In the genomic region with DNA sequence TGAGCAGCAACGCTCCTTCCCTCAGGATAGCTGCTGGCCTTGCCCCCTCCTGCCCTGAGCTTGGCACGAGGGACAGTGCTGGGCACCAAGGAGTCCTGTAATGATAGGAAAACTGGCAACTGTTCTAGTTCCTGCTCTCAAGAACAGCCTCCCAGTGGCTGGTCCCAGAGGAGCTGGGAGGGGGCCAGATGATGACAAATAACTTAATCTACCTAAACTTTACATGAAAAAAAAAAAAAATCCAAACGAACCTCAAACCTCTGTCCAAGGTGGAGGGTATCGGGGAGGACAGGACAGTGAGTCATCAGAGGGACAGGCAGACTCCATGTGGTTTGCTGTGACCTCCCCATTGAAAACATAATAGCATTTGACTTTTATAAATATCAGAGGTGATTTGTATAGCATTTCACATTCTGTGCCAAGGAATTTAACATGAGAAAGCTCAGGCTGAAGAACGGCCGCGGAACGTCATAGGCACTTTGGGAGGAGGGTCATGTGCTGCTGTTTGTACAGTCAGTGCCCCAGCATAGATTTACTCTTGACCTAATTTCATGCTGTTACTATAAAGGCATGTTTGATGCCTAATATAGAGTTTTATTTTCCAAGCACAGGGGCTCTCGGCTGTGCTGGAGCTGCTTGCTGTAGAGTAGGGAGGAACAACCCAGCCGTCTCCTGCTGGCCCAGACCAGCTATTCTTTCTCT, we compare ENCODE assay signal across 10 cellular contexts.
A peak's percentile ranks its signal among the peaks of the same experiment; 100 is the strongest.
DNase-seq lines count a peak whose midpoint lies in the region; ATAC-seq and TF ChIP-seq lines count a peak whose summit lies in the region.
"Had no signal": no experiment of that assay in that cellular context is flagged by ENCODE, and none has a peak within 500 bp of the region (broad histone marks: within the 10 kb centered on the region; RNA-seq: fewer than 3 reads in every experiment).

No MANE protein-coding gene starts in this region.

- peaks cover 3% of the 10 kb centered on the region for H3K27me3 ChIP-seq in AG04450 (ENCODE audit: control insufficient read depth, insufficient read depth, low read length)
- H3K27me3 ChIP-seq in Peyer's patch, result no peaks in the 10 kb centered on the region
- H3K27me3 ChIP-seq in osteoblast (ENCODE audit: insufficient read depth, low read length), result no peaks in the 10 kb centered on the region

- CTCF ChIA-PET in AG04450 (lab: Charles Lee), result interaction anchor here (0.6 to 1.3 kb wide), 2 partner anchors 11 to 63 kb away, joined by 3 to 4 read pairs; no protein-coding TSS in a partner anchor

- ATAC-seq in HG02642 (IDR thresholded peaks at IDR 0.05; ENCODE audit: poor library complexity, unreplicated experiment) (no peak), GM21786 (IDR thresholded peaks at IDR 0.05; ENCODE audit: unreplicated experiment) (no peak)

- H3K79me2 ChIP-seq in osteoblast (ENCODE audit: insufficient read depth, low read length), result no peaks in the 10 kb centered on the region

- no peaks in the 10 kb centered on the region for H4K20me1 ChIP-seq in osteoblast (ENCODE audit: insufficient read depth, low read length)

- no peak for TF ChIP-seq CTCF in AG04450 (IDR thresholded peaks at IDR 0.05; ENCODE audit: low read depth, low read length)
- no peak for TF ChIP-seq CTCF in Peyer's patch (IDR thresholded peaks at IDR 0.05)
- TF ChIP-seq CTCF in fibroblast of pulmonary artery (IDR thresholded peaks at IDR 0.05; ENCODE audit: low read length, missing control alignments), result no peak
- TF ChIP-seq CTCF in osteoblast (IDR thresholded peaks at IDR 0.05; ENCODE audit: extremely low read depth, low read depth, low read length), result no peak

- no peaks in the 10 kb centered on the region for H3K9me3 ChIP-seq in AG04450 (ENCODE audit: control insufficient read depth, insufficient read depth, low read length)
- no peaks in the 10 kb centered on the region for H3K9me3 ChIP-seq in Peyer's patch
- no peaks in the 10 kb centered on the region for H3K9me3 ChIP-seq in osteoblast (ENCODE audit: low read depth, low read length)

- H3K4me2 ChIP-seq in osteoblast (ENCODE audit: insufficient read depth, low read length), result peak overlapping the region; percentile 34

- no peak overlapping the region for H3K27ac ChIP-seq in AG04450 (ENCODE audit: low read depth, low read length)
- peak overlapping the region; percentile 57 to 85 (median 69) for H3K27ac ChIP-seq in Peyer's patch
- no peak overlapping the region for H3K27ac ChIP-seq in osteoblast (ENCODE audit: low read depth, low read length)

- H3K36me3 ChIP-seq in Peyer's patch, result no peaks in the 10 kb centered on the region
- H3K36me3 ChIP-seq in osteoblast (ENCODE audit: insufficient read depth, low read length), result no peaks in the 10 kb centered on the region

- H3K4me3 ChIP-seq in AG04450 (ENCODE audit: low read depth, low read length), result no peak overlapping the region
- no peak overlapping the region for H3K4me3 ChIP-seq in Peyer's patch
- H3K4me3 ChIP-seq in fibroblast of pulmonary artery (replicated peaks; ENCODE audit: low read depth, low read length), result no peak overlapping the region
- no peak overlapping the region for H3K4me3 ChIP-seq in osteoblast (ENCODE audit: insufficient read depth, low read length)

- DNase-seq in AG04450 (ENCODE audit: low read depth, low spot score) (peak; percentile 54), Peyer's patch (no peak), fibroblast of pulmonary artery (ENCODE audit: low read depth) (peak; percentile 99), osteoblast (ENCODE audit: insufficient read length, low spot score, missing footprints) (peak; percentile 90), NCI-H526 (lab: John Stamatoyannopoulos, UW) (no peak), NCI-H345 treated with DMSO at 0.1 percent for 48 hours (lab: John Stamatoyannopoulos, UW; ENCODE audit: unreplicated experiment) (no peak)
- DNase-seq: activated effector memory CD4-positive, alpha-beta T cell treated with Interleukin-2 at 50 U/mL for 16 hours; CD4-positive, CD25-positive, alpha-beta regulatory T cell had no signal

- no peak overlapping the region for H2AFZ ChIP-seq in osteoblast (ENCODE audit: low read length)

- H3K4me1 ChIP-seq in Peyer's patch, result peaks cover 0 to 25% (median 6%) of the 10 kb centered on the region in 4 donors
- H3K4me1 ChIP-seq in osteoblast (ENCODE audit: insufficient read depth, low read length), result peaks cover 12% of the 10 kb centered on the region

- TF ChIP-seq POLR2A in Peyer's patch (IDR thresholded peaks at IDR 0.05), result peak in 1 of 2 donors; percentile 21

- POLR2A ChIA-PET in AG04450 (lab: Yijun Ruan, JAX), result interaction anchor here (0.7 kb wide), 1 partner anchor 159 kb away, joined by 4 read pairs; no protein-coding TSS in a partner anchor

Comparison
In these comparisons a context has a peak if more than half of its experiments do, and no peak if none do; other contexts are left out.
1. DNase-seq: peak in AG04450 (single experiment), fibroblast of pulmonary artery (single experiment) and osteoblast (single experiment); none in Peyer's patch (0 of 3), NCI-H526 (0 of 2) and NCI-H345 treated with DMSO at 0.1 percent for 48 hours (single experiment).
2. H3K27ac ChIP-seq: peak in Peyer's patch (4 of 4); none in AG04450 (single experiment) and osteoblast (single experiment).